Comparison of ENCODE assay signal across 8 cellular contexts in the genomic region with DNA sequence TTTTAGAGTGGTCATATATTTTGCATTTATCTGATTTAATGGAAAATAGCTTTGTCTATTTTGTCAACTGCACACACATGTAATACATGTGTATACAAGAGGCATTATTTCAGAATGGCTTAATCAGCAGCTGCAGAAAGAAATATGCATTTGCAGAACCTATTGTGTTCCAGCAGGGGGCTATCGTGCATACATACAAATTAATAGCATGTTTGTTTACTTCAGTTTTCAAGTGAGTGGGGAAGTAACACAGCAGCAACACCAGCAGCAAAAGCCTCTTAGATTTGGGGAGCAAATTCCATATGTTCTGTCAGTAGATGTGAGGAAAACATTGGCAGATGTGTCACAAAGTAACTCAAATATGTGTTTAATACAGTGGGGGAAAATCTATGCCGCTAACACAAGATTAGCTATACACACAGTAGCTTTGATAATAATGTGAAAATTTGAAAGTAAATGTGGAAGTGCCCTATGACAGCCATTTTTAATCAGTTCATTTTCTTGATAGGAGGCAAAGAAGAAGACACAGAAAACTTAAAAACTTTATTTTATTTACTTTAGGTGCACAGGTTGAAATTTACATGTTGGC.
DNase-seq lines count a peak whose midpoint lies in the region; ATAC-seq and TF ChIP-seq lines count a peak whose summit lies in the region.

No MANE protein-coding gene starts in this region.

- H3K14ac ChIP-seq in trophoblast cell (ENCODE audit: low read length), result no peak overlapping the region

- no peak overlapping the region for H2BK5ac ChIP-seq in trophoblast cell (ENCODE audit: low read depth, low read length, poor library complexity)

- H3K4me2 ChIP-seq in trophoblast cell (ENCODE audit: low read length), result no peak overlapping the region

- H3K36me3 ChIP-seq in SJCRH30, result no peaks in the 10 kb centered on the region
- H3K36me3 ChIP-seq in trophoblast cell (ENCODE audit: control insufficient read depth in 1 of 2, insufficient read depth in 2 of 2, low read length in 2 of 2), result no peaks in the 10 kb centered on the region
- no peaks in the 10 kb centered on the region for H3K36me3 ChIP-seq in MG63

- WGBS in trophoblast cell (ENCODE audit: extremely low coverage, insufficient coverage, insufficient read length), result no CpG with 5 or more reads among the region's 2 CpGs

- no peak overlapping the region for H3K18ac ChIP-seq in trophoblast cell (ENCODE audit: low read length)

- H3K4me3 ChIP-seq in NB4 (ENCODE audit: low read depth, low read length) (no peak overlapping the region), SJCRH30 (no peak overlapping the region), fibroblast of mammary gland (ENCODE audit: control insufficient read depth, low read depth, low read length) (no peak overlapping the region), trophoblast cell (ENCODE audit: low read depth, low read length) (no peak overlapping the region), MG63 (no peak overlapping the region)

- H4K8ac ChIP-seq in trophoblast cell (ENCODE audit: low read depth, low read length), result no peak overlapping the region

- no peak overlapping the region for H2AK5ac ChIP-seq in trophoblast cell (ENCODE audit: low read length)

- TF ChIP-seq CTCF in NB4 (IDR thresholded peaks at IDR 0.05; ENCODE audit: low read depth, low read length) (peak; percentile 63), fibroblast of mammary gland (conservative IDR thresholded peaks at IDR 0.05; ENCODE audit: control insufficient read depth, insufficient read depth, low read depth, low read length) (peak; percentile 86)

- H3K9me3 Mint-ChIP-seq in stimulated activated naive CD8-positive, alpha-beta T cell treated with anti-CD3 and anti-CD28 coated beads, Interleukin-15, amount 100 ng/mL, for 72 hours, result no peaks in the 10 kb centered on the region

- H4K12ac ChIP-seq in trophoblast cell (ENCODE audit: low read depth, low read length), result no peak overlapping the region

- H3K23ac ChIP-seq in trophoblast cell (ENCODE audit: low read length), result no peak overlapping the region

- H3K79me2 ChIP-seq in trophoblast cell (ENCODE audit: control insufficient read depth, insufficient read depth, low read length, poor library complexity), result no peaks in the 10 kb centered on the region

- H4K91ac ChIP-seq in trophoblast cell (ENCODE audit: low read depth, low read length), result no peak overlapping the region

- H3K4ac ChIP-seq in trophoblast cell (ENCODE audit: low read depth, low read length), result no peak overlapping the region

- no peak overlapping the region for H3K9ac ChIP-seq in trophoblast cell (ENCODE audit: low read length)

- H2BK12ac ChIP-seq in trophoblast cell (ENCODE audit: low read length), result no peak overlapping the region

- no peaks in the 10 kb centered on the region for H3K79me1 ChIP-seq in trophoblast cell (ENCODE audit: low read length)

- H3K27me3 ChIP-seq in SJCRH30 (no peaks in the 10 kb centered on the region), trophoblast cell (ENCODE audit: insufficient read depth, low read length) (no peaks in the 10 kb centered on the region), MG63 (no peaks in the 10 kb centered on the region)

- H3K27ac ChIP-seq in SJCRH30 (no peak overlapping the region), trophoblast cell (ENCODE audit: low read depth, low read length) (no peak overlapping the region)

- H3K27ac Mint-ChIP-seq in stimulated activated naive CD8-positive, alpha-beta T cell treated with anti-CD3 and anti-CD28 coated beads, Interleukin-15, amount 100 ng/mL, for 72 hours, result peak overlapping the region in 1 of 2 donors; percentile 29

- DNase-seq in Daoy (ENCODE audit: low read depth) (peak; percentile 5), H4 (ENCODE audit: low spot score) (peak; percentile 71), NB4 (ENCODE audit: low read depth) (peak; percentile 70), SJCRH30 (peak; percentile 2 to 31), fibroblast of mammary gland (ENCODE audit: low read depth) (peak; percentile 74), trophoblast cell (peak; percentile 33 to 77), MG63 (no peak)
- no peak for DNase-seq in stimulated activated naive CD8-positive, alpha-beta T cell treated with anti-CD3 and anti-CD28 coated beads, Interleukin-15, amount 100 ng/mL, for 72 hours

- no peak for ATAC-seq in stimulated activated naive CD8-positive, alpha-beta T cell treated with anti-CD3 and anti-CD28 coated beads, Interleukin-15, amount 100 ng/mL, for 72 hours

- H3K4me1 ChIP-seq in SJCRH30 (no peaks in the 10 kb centered on the region), trophoblast cell (ENCODE audit: control insufficient read depth in 1 of 2, insufficient read depth in 2 of 2, low read length in 2 of 2) (peaks cover 2 to 3% of the 10 kb centered on the region in 2 experiments)

- no peak overlapping the region for H2BK120ac ChIP-seq in trophoblast cell (ENCODE audit: insufficient read depth, low read length, poor library complexity)

- TF ChIP-seq POLR2A in NB4 (IDR thresholded peaks at IDR 0.05; ENCODE audit: extremely low read depth, insufficient read length), result no peak

- no peak overlapping the region for H3K4me3 Mint-ChIP-seq in stimulated activated naive CD8-positive, alpha-beta T cell treated with anti-CD3 and anti-CD28 coated beads, Interleukin-15, amount 100 ng/mL, for 72 hours

- H3K4me1 Mint-ChIP-seq in stimulated activated naive CD8-positive, alpha-beta T cell treated with anti-CD3 and anti-CD28 coated beads, Interleukin-15, amount 100 ng/mL, for 72 hours, result peaks cover 11% of the 10 kb centered on the region

- no peak overlapping the region for H2AFZ ChIP-seq in trophoblast cell (ENCODE audit: insufficient read depth, low read length, poor library complexity)

- no peaks in the 10 kb centered on the region for H3K27me3 Mint-ChIP-seq in stimulated activated naive CD8-positive, alpha-beta T cell treated with anti-CD3 and anti-CD28 coated beads, Interleukin-15, amount 100 ng/mL, for 72 hours

- H3K9me3 ChIP-seq in SJCRH30 (replicated peaks), result no peaks in the 10 kb centered on the region
- no peaks in the 10 kb centered on the region for H3K9me3 ChIP-seq in trophoblast cell (ENCODE audit: insufficient read depth, low read depth, low read length)
- H3K9me3 ChIP-seq in MG63, result no peaks in the 10 kb centered on the region

Comparison
In these comparisons a context has a peak if more than half of its experiments do, and no peak if none do; other contexts are left out.
1. DNase-seq: peak in Daoy (single experiment), H4 (single experiment), NB4 (single experiment), SJCRH30 (2 of 2), fibroblast of mammary gland (single experiment) and trophoblast cell (2 of 2); none in MG63 (single experiment) and stimulated activated naive CD8-positive, alpha-beta T cell treated with anti-CD3 and anti-CD28 coated beads, Interleukin-15, amount 100 ng/mL, for 72 hours (0 of 2).